ENCODE assay signal across 8 cellular contexts in the genomic region with DNA sequence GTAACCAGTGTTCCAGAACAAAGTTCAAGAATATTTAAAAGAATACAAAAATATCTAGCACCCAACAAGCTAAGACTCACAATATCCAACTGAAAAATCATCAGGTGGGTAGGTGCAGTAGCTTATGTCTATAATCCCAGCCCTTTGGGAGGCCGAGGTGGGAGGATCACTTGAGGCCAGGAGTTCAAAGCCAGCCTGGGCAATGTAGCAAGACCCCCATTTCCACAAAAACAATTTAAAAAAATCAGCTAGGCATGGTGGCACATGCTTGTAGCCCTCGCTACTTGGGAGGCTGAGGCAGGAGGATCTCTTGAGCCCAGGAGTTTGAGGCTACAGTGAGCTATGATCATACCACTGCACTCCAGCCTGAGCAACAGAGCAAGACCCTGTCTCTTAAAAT. TPM values are rescaled to one million over a fixed set of nuclear protein-coding genes. Genes with fewer than 3 reads are reported as not detected.
DNase-seq lines count a peak whose midpoint lies in the region; ATAC-seq, FAIRE-seq and TF ChIP-seq lines count a peak whose summit lies in the region.
"Not testable (repeated sequence)": the region's sequence is repeated elsewhere in the genome, so short reads cannot be mapped to it uniquely, and the experiment has no call there.
"Had no signal": no experiment of that assay in that cellular context is flagged by ENCODE, and none has a peak within 500 bp of the region (broad histone marks: within the 10 kb centered on the region; RNA-seq: fewer than 3 reads in every experiment).

No MANE protein-coding gene starts in this region.

- not testable (repeated sequence) for TF ChIP-seq EP300 in K562 (IDR thresholded peaks at IDR 0.05; ENCODE audit: low read length); transverse colon (IDR thresholded peaks at IDR 0.05; ENCODE audit: low read depth)

- not testable (repeated sequence) for H2AFZ ChIP-seq in K562 (ENCODE audit: low read depth, low read length)

- not testable (repeated sequence) for H3K9me3 ChIP-seq in HEK293 (ENCODE audit: control insufficient read depth, insufficient read depth, low read depth, low read length); K562 (replicated peaks; ENCODE audit: control insufficient read depth, insufficient read depth, low read depth, low read length); left ventricle myocardium inferior (replicated peaks); transverse colon

- not testable (repeated sequence) for TF ChIP-seq RAD21 in K562 (CRISPR knock-in tag; conservative IDR thresholded peaks at IDR 0.05 in 1 of 2, IDR thresholded peaks at IDR 0.05 in 1 of 2)

- H3K4me1 ChIP-seq in HEK293 (ENCODE audit: control insufficient read depth, insufficient read depth, low read length) = not testable (repeated sequence)
- H3K4me1 ChIP-seq in K562 (replicated peaks in 1 of 2; ENCODE audit: control insufficient read depth in 2 of 2, insufficient read depth in 2 of 2, low read length in 2 of 2) (peaks cover 20 to 37% of the 10 kb centered on the region in 2 experiments), left ventricle myocardium inferior (peaks cover 58% of the 10 kb centered on the region), transverse colon (peaks cover 3 to 45% (median 17%) of the 10 kb centered on the region in 4 donors)

- peaks cover 91% of the 10 kb centered on the region for H3K79me2 ChIP-seq in K562 (ENCODE audit: control insufficient read depth, insufficient read depth, low read length)

- peaks cover 12% of the 10 kb centered on the region for H3K27me3 Mint-ChIP-seq in activated naive CD4-positive, alpha-beta T cell treated with anti-CD3 and anti-CD28 coated beads, Interleukin-2, amount 10 ng/mL, durations not matched to agents 7 days and 5 days
- not testable (repeated sequence) for H3K27me3 Mint-ChIP-seq in osteocyte (ENCODE audit: unreplicated experiment)

- not testable (repeated sequence) for H3K4me2 ChIP-seq in K562 (ENCODE audit: insufficient read depth, low read length)

- CTCF ChIA-PET in HEK293 (lab: Yijun Ruan, JAX) = interaction anchor here (0.6 to 1.2 kb wide), 2 partner anchors 91 to 97 kb away, joined by 4 read pairs; no protein-coding TSS in a partner anchor
- CTCF ChIA-PET in activated naive CD4-positive, alpha-beta T cell treated with anti-CD3 and anti-CD28 coated beads, Interleukin-2, amount 10 ng/mL, durations not matched to agents 7 days and 5 days (lab: Charles Lee); K562 (lab: Yijun Ruan, JAX; ENCODE audit: low intra/inter-chr PET ratio): not testable (repeated sequence)

- intact Hi-C loops in K562 (cut with micrococcal nuclease); left ventricle myocardium inferior (cut with micrococcal nuclease); transverse colon (cut with DNase I; ENCODE audit: low total_unique reads): not testable (repeated sequence)

- ATAC-seq in K562 = not testable (repeated sequence)

- H3K36me3 ChIP-seq in HEK293 (ENCODE audit: control insufficient read depth in 2 of 2, insufficient read depth in 1 of 2, low read length in 2 of 2); left ventricle myocardium inferior; transverse colon: not testable (repeated sequence)
- peaks cover 22% of the 10 kb centered on the region; the same call in 2 of the 3 replicates for H3K36me3 ChIP-seq in K562 (ENCODE audit: control insufficient read depth, insufficient read depth, low read length)

- POLR2A ChIA-PET in HEK293 (lab: Yijun Ruan, JAX) (interaction anchor here (1.2 kb wide), 1 partner anchor 10 kb away, joined by 4 read pairs; no protein-coding TSS in a partner anchor), K562 (lab: Yijun Ruan, JAX) (interaction anchor here (0.7 to 1.8 kb wide), 6 partner anchors 9 to 89 kb away, joined by 3 to 10 read pairs (median 4); no protein-coding TSS in a partner anchor)

- in situ Hi-C loops in K562 (cut with MboI); transverse colon (cut with MboI; ENCODE audit: low pct_ligation_motif_present in 1 of 4, low pct_unique_long_range_greater_than_20kb in 1 of 4, low sequenced_read_pairs in 3 of 4): not testable (repeated sequence)

- TF ChIP-seq CTCF in HEK293 (tag by site-specific recombination; IDR thresholded peaks at IDR 0.05); K562 (IDR thresholded peaks at IDR 0.05 in 2 of 3, conservative IDR thresholded peaks at IDR 0.05 in 1 of 3; ENCODE audit: insufficient read depth in 2 of 3, low read depth in 1 of 3, low read length in 3 of 3); left ventricle myocardium inferior (IDR thresholded peaks at IDR 0.05; ENCODE audit: borderline replicate concordance); osteocyte (IDR thresholded peaks at IDR 0.05); transverse colon (IDR thresholded peaks at IDR 0.05): not testable (repeated sequence)

- not testable (repeated sequence) for H3K36me3 Mint-ChIP-seq in activated naive CD4-positive, alpha-beta T cell treated with anti-CD3 and anti-CD28 coated beads, Interleukin-2, amount 10 ng/mL, durations not matched to agents 7 days and 5 days; osteocyte (ENCODE audit: unreplicated experiment)

- H3K4me3 ChIP-seq in HEK293 (ENCODE audit: low read depth, low read length); K562; left ventricle myocardium inferior; transverse colon: not testable (repeated sequence)

- H3K27ac Mint-ChIP-seq in activated naive CD4-positive, alpha-beta T cell treated with anti-CD3 and anti-CD28 coated beads, Interleukin-2, amount 10 ng/mL, durations not matched to agents 7 days and 5 days = peak overlapping the region; percentile 71
- H3K27ac Mint-ChIP-seq in osteocyte (ENCODE audit: unreplicated experiment) = peak overlapping the region; percentile 28

- H3K9ac ChIP-seq in K562 (ENCODE audit: insufficient read depth in 1 of 2, low read depth in 2 of 2, low read length in 2 of 2) = peak overlapping the region in 1 of 2 experiments; percentile 6; a peak in 1 of 4 replicates

- not testable (repeated sequence) for H3K9me1 ChIP-seq in K562 (ENCODE audit: control insufficient read depth, insufficient read depth, low read length)

- BruUV-seq in K562 (replicated peaks; lab: Mats Ljungman, UMichigan) = not testable (repeated sequence)

- H3K4me1 Mint-ChIP-seq in activated naive CD4-positive, alpha-beta T cell treated with anti-CD3 and anti-CD28 coated beads, Interleukin-2, amount 10 ng/mL, durations not matched to agents 7 days and 5 days = peaks cover 60% of the 10 kb centered on the region
- peaks cover 59% of the 10 kb centered on the region for H3K4me1 Mint-ChIP-seq in osteocyte (ENCODE audit: unreplicated experiment)

- DNase-seq in activated naive CD4-positive, alpha-beta T cell treated with anti-CD3 and anti-CD28 coated beads, Interleukin-2, amount 10 ng/mL, durations not matched to agents 7 days and 5 days; K562 (ENCODE audit: extremely low read depth in 1 of 4, low spot score in 3 of 4); left ventricle myocardium inferior; osteocyte (ENCODE audit: extremely low spot score, unreplicated experiment); substantia nigra (lab: John Stamatoyannopoulos, UW); transverse colon: not testable (repeated sequence)

- TF ChIP-seq POLR2A in K562 (conservative IDR thresholded peaks at IDR 0.05); transverse colon (IDR thresholded peaks at IDR 0.05): not testable (repeated sequence)

- not testable (repeated sequence) for H3K9me3 Mint-ChIP-seq in activated naive CD4-positive, alpha-beta T cell treated with anti-CD3 and anti-CD28 coated beads, Interleukin-2, amount 10 ng/mL, durations not matched to agents 7 days and 5 days; osteocyte (ENCODE audit: unreplicated experiment)

- 82% methylated on average over 2 of the region's 2 CpGs for WGBS in K562 (ENCODE audit: insufficient coverage, low coverage, missing lambda C conversion rate)
- 95% methylated on average over 2 of the region's 2 CpGs; no CpG with 5 or more reads in 1 of the 2 donors for WGBS in transverse colon (ENCODE audit: low coverage in 1 of 2), 2 donors

- not testable (repeated sequence) for H3K27ac ChIP-seq in HEK293 (ENCODE audit: extremely low read depth, low read depth, low read length)
- H3K27ac ChIP-seq in K562 (ENCODE audit: extremely low read depth, low read depth, low read length) (peak overlapping the region; percentile 59), left ventricle myocardium inferior (replicated peaks) (peak overlapping the region; percentile 41), substantia nigra (ENCODE audit: low read depth, low read length, poor library complexity, severe bottlenecking) (peak overlapping the region; percentile 43), transverse colon (peak overlapping the region in 3 of 4 donors; percentile 45 to 68 (median 64))

- H4K20me1 ChIP-seq in K562 (replicated peaks; ENCODE audit: control insufficient read depth, insufficient read depth, low read length) = not testable (repeated sequence)

- FAIRE-seq in K562 (lab: Jason Lieb, UNC) = not testable (repeated sequence)

- H3K27me3 ChIP-seq in K562 (ENCODE audit: control insufficient read depth in 2 of 2, insufficient read depth in 2 of 2, low read length in 2 of 2); left ventricle myocardium inferior (ENCODE audit: low read depth); transverse colon: not testable (repeated sequence)

- not testable (repeated sequence) for H3K4me3 Mint-ChIP-seq in activated naive CD4-positive, alpha-beta T cell treated with anti-CD3 and anti-CD28 coated beads, Interleukin-2, amount 10 ng/mL, durations not matched to agents 7 days and 5 days; osteocyte (ENCODE audit: unreplicated experiment)

RNA-seq across cellular contexts. Expression of gene SORT1, which starts 24.0 kb away (rescaled TPM):
- 326 and 417 TPM in 2 replicates for total RNA-seq in K562 (2011; cell fraction: chromatin; rRNA removed; ENCODE audit: low replicate concordance)
- 241 and 283 TPM in 2 replicates for total RNA-seq in K562 (2011; cell fraction: nucleolus; rRNA removed)
- 391 and 568 TPM in 2 replicates for total RNA-seq in K562 (2011; cell fraction: nucleoplasm; rRNA removed)
- total RNA-seq in K562 (2014; rRNA removed) = 35.5 and 41.4 TPM in 2 replicates
- 91.0 and 110 TPM in 2 replicates for total RNA-seq in K562 (2014; rRNA removed; fragmentation: Illumina TruSeq; extraction: Trizol)
- 88.2 and 96.9 TPM in 2 replicates for total RNA-seq in K562 (2015; rRNA removed; fragmentation: Illumina TruSeq; extraction: Trizol)
- total RNA-seq in K562 (2021) = 110 and 112 TPM in 2 replicates
- polyA plus RNA-seq in K562 (2011; rRNA removed) = 78.2 and 92.1 TPM in 2 replicates
- polyA plus RNA-seq in K562 (2011; cell fraction: cytosol; rRNA removed) = 40.5 and 54.0 TPM in 2 replicates
- 57.9 and 62.0 TPM in 2 replicates for polyA plus RNA-seq in K562 (2011; cell fraction: nucleus; rRNA removed)
- 50.8 and 57.3 TPM in 2 replicates for polyA plus RNA-seq in K562 (2012)
- polyA plus RNA-seq in K562 (2014; fragmentation: Illumina TruSeq; extraction: Trizol) = 65.0 and 68.2 TPM in 2 replicates
- 10 to 100 TPM; 27.4 to 33.3 TPM for polyA plus RNA-seq in K562 (2014; fragmentation: Nextera tagmentation; extraction: Ambion mirVana)
- polyA plus RNA-seq in K562 (2014; rRNA removed) = 41.4 and 43.4 TPM in 2 replicates
- polyA minus RNA-seq in K562 (2011; rRNA and poly(A)+ RNA removed) = 227 and 260 TPM in 2 replicates
- polyA minus RNA-seq in K562 (2011; cell fraction: cytosol; rRNA and poly(A)+ RNA removed) = 87.5 and 90.6 TPM in 2 replicates
- 98.4 and 138 TPM in 2 replicates for polyA minus RNA-seq in K562 (2011; cell fraction: nucleus; rRNA and poly(A)+ RNA removed)
- total RNA-seq in left ventricle myocardium inferior = 146 TPM
- total RNA-seq in osteocyte = 71.4 and 78.5 TPM in 2 replicates
- 10 to 100 TPM; 53.5 to 79.3 (median 66.2) TPM for total RNA-seq in transverse colon
- polyA plus RNA-seq: CD4-positive, alpha-beta memory T cell had no signal

RNA-seq across cellular contexts. Expression of gene PSMA5, which starts 52.6 kb away (rescaled TPM):
- 131 and 146 TPM in 2 replicates for total RNA-seq in K562 (2011; cell fraction: chromatin; rRNA removed; ENCODE audit: low replicate concordance)
- 74.6 and 80.0 TPM in 2 replicates for total RNA-seq in K562 (2011; cell fraction: nucleolus; rRNA removed)
- 126 and 145 TPM in 2 replicates for total RNA-seq in K562 (2011; cell fraction: nucleoplasm; rRNA removed)
- total RNA-seq in K562 (2014; rRNA removed) (77.1 and 82.6 TPM in 2 replicates), K562 (2014; rRNA removed; fragmentation: Illumina TruSeq; extraction: Trizol) (309 and 348 TPM in 2 replicates), K562 (2015; rRNA removed; fragmentation: Illumina TruSeq; extraction: Trizol) (155 and 190 TPM in 2 replicates), K562 (2021) (287 and 302 TPM in 2 replicates), left ventricle myocardium inferior (49.9 TPM), osteocyte (101 and 108 TPM in 2 replicates), transverse colon (10 to 100 TPM; 28.4 to 41.8 (median 33.3) TPM)
- polyA plus RNA-seq in K562 (2011; rRNA removed) (299 and 397 TPM in 2 replicates), K562 (2014; fragmentation: Illumina TruSeq; extraction: Trizol) (246 and 256 TPM in 2 replicates), K562 (2014; fragmentation: Nextera tagmentation; extraction: Ambion mirVana) (100 to 1,000 TPM; 451 to 542 TPM), K562 (2014; rRNA removed) (225 and 273 TPM in 2 replicates)
- 168 and 244 TPM in 2 replicates for polyA plus RNA-seq in K562 (2011; cell fraction: cytosol; rRNA removed)
- polyA plus RNA-seq in K562 (2011; cell fraction: nucleus; rRNA removed) = 74.2 and 128 TPM in 2 replicates
- polyA plus RNA-seq in K562 (2012) = 169 and 249 TPM in 2 replicates
- polyA minus RNA-seq in K562 (2011; rRNA and poly(A)+ RNA removed) = 238 and 288 TPM in 2 replicates
- 104 and 136 TPM in 2 replicates for polyA minus RNA-seq in K562 (2011; cell fraction: cytosol; rRNA and poly(A)+ RNA removed)
- 40.0 and 62.9 TPM in 2 replicates for polyA minus RNA-seq in K562 (2011; cell fraction: nucleus; rRNA and poly(A)+ RNA removed)
